In genomic region chr10:132674311-132674710, GRCh38 we compare ENCODE assay signal across 1 cellular context.
TF ChIP-seq lines count a peak whose summit lies in the region.

No MANE protein-coding gene starts in this region.

TF ChIP-seq in WTC11, 78 proteins besides CTCF, POLR2A, EP300 and RAD21 (continued from another document):
- TF ChIP-seq ZNF512 (CRISPR knock-in tag; IDR thresholded peaks at IDR 0.05; ENCODE audit: borderline replicate concordance), result no peak
- TF ChIP-seq GABPB1 (CRISPR knock-in tag; IDR thresholded peaks at IDR 0.05), result no peak
- no peak for TF ChIP-seq NR2C2 (CRISPR knock-in tag; IDR thresholded peaks at IDR 0.05)
- TF ChIP-seq PREB (CRISPR knock-in tag; IDR thresholded peaks at IDR 0.05; ENCODE audit: borderline replicate concordance), result no peak
- no peak for TF ChIP-seq ZNF532 (CRISPR knock-in tag; IDR thresholded peaks at IDR 0.05; ENCODE audit: borderline replicate concordance)
- TF ChIP-seq HMGA2 (CRISPR knock-in tag; IDR thresholded peaks at IDR 0.05), result no peak
